ENCODE assay signal across 15 cellular contexts in the genomic region with DNA sequence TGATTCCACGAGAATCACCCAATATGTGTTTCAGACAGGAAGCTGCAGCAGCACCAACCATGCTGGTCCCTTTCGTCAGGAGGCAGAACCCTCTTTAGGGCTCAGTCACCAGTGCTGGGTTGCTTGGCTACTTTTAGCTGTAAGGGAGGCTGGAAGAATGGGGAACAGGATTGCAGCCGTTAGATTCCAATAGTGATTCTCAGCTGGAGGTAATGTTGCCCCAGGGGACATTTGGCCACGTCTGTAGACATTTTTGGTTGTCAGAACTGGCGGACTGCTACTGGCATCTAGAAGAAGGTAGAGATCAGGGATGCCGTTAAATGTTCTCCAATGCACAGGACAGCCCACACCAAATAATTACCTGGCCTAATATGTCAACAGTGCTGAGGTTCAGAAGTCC.
DNase-seq lines count a peak whose midpoint lies in the region; ATAC-seq, FAIRE-seq and TF ChIP-seq lines count a peak whose summit lies in the region.
"Had no signal": no experiment of that assay in that cellular context is flagged by ENCODE, and none has a peak within 500 bp of the region (broad histone marks: within the 10 kb centered on the region; RNA-seq: fewer than 3 reads in every experiment).

No MANE protein-coding gene starts in this region.

- H3K9me3 Mint-ChIP-seq in activated CD4-positive, alpha-beta T cell treated with anti-CD3 and anti-CD28 coated beads, Interleukin-2, amount 10 ng/mL, durations not matched to agents 24 days and 14 days = no peaks in the 10 kb centered on the region
- no peaks in the 10 kb centered on the region for H3K9me3 Mint-ChIP-seq in activated B cell treated with CpG ODN at 0.5 μM for 24 hours
- no peaks in the 10 kb centered on the region for H3K9me3 Mint-ChIP-seq in stimulated activated effector memory CD8-positive, alpha-beta T cell treated with anti-CD3 and anti-CD28 coated beads, Interleukin-12 subunit alpha, Interleukin-12 subunit beta, amount 100 ng/mL, for 72 hours
- H3K9me3 Mint-ChIP-seq: CD8-positive, alpha-beta T cell had no signal

- peak overlapping the region; percentile 30 for H3K27ac Mint-ChIP-seq in activated CD4-positive, alpha-beta T cell treated with anti-CD3 and anti-CD28 coated beads, Interleukin-2, amount 10 ng/mL, durations not matched to agents 24 days and 14 days
- H3K27ac Mint-ChIP-seq in activated B cell treated with CpG ODN at 0.5 μM for 24 hours = peak overlapping the region; percentile 4
- peak overlapping the region; percentile 48 for H3K27ac Mint-ChIP-seq in stimulated activated effector memory CD8-positive, alpha-beta T cell treated with anti-CD3 and anti-CD28 coated beads, Interleukin-12 subunit alpha, Interleukin-12 subunit beta, amount 100 ng/mL, for 72 hours
- H3K27ac Mint-ChIP-seq: CD8-positive, alpha-beta T cell had no signal

- H3K27ac ChIP-seq in coronary artery = no peak overlapping the region

- intact Hi-C loops in activated CD4-positive, alpha-beta T cell treated with anti-CD3 and anti-CD28 coated beads, Interleukin-2, amount 10 ng/mL, durations not matched to agents 24 days and 14 days (cut with micrococcal nuclease) = loop anchor here (1.0 kb wide), 1 partner anchor 10 kb away; no protein-coding TSS in a partner anchor
- intact Hi-C loops in activated B cell treated with CpG ODN at 0.5 μM for 24 hours (cut with micrococcal nuclease) = loop anchor here (2.0 kb wide), 1 partner anchor 13 kb away; no protein-coding TSS in a partner anchor

- POLR2A ChIA-PET in activated B cell treated with CpG ODN at 0.5 μM for 24 hours (lab: Charles Lee) = interaction anchor here (0.8 to 3.1 kb wide), 3 partner anchors 10 to 13 kb away, joined by 5 to 19 read pairs (median 17); no protein-coding TSS in a partner anchor

- peaks cover 26% of the 10 kb centered on the region for H3K4me1 Mint-ChIP-seq in activated CD4-positive, alpha-beta T cell treated with anti-CD3 and anti-CD28 coated beads, Interleukin-2, amount 10 ng/mL, durations not matched to agents 24 days and 14 days
- peaks cover 52% of the 10 kb centered on the region for H3K4me1 Mint-ChIP-seq in activated B cell treated with CpG ODN at 0.5 μM for 24 hours
- H3K4me1 Mint-ChIP-seq in stimulated activated effector memory CD8-positive, alpha-beta T cell treated with anti-CD3 and anti-CD28 coated beads, Interleukin-12 subunit alpha, Interleukin-12 subunit beta, amount 100 ng/mL, for 72 hours = peaks cover 27% of the 10 kb centered on the region

- ATAC-seq in activated B cell treated with CpG ODN at 0.5 μM for 24 hours (ENCODE audit: low read depth) (no peak), HG02678 (IDR thresholded peaks at IDR 0.05; ENCODE audit: unreplicated experiment) (no peak)
- ATAC-seq in stimulated activated effector memory CD8-positive, alpha-beta T cell treated with anti-CD3 and anti-CD28 coated beads, Interleukin-12 subunit alpha, Interleukin-12 subunit beta, amount 100 ng/mL, for 72 hours = no peak
- ATAC-seq: CD8-positive, alpha-beta T cell had no signal

- TF ChIP-seq CTCF in activated B cell treated with CpG ODN at 0.5 μM for 24 hours (IDR thresholded peaks at IDR 0.05) = no peak
- no peak for TF ChIP-seq CTCF in coronary artery (IDR thresholded peaks at IDR 0.05)

- H3K27me3 Mint-ChIP-seq in activated CD4-positive, alpha-beta T cell treated with anti-CD3 and anti-CD28 coated beads, Interleukin-2, amount 10 ng/mL, durations not matched to agents 24 days and 14 days = no peaks in the 10 kb centered on the region
- no peaks in the 10 kb centered on the region for H3K27me3 Mint-ChIP-seq in activated B cell treated with CpG ODN at 0.5 μM for 24 hours

- FAIRE-seq in GM12891 (lab: Jason Lieb, UNC) = peak; percentile 66
- FAIRE-seq: A204.1 had no signal

- no peak for TF ChIP-seq POLR2A in GM12891 (IDR thresholded peaks at IDR 0.05; ENCODE audit: low read depth, low read length)

- H3K4me3 ChIP-seq in coronary artery = no peak overlapping the region
- H3K4me3 ChIP-seq: HAP-1 had no signal

- CTCF ChIA-PET in activated B cell treated with CpG ODN at 0.5 μM for 24 hours (lab: Charles Lee) = interaction anchor here (1.0 kb wide), 1 partner anchor 17 kb away, joined by 3 read pairs; no protein-coding TSS in a partner anchor

- DNase-seq in activated CD4-positive, alpha-beta T cell treated with anti-CD3 and anti-CD28 coated beads, Interleukin-2, amount 10 ng/mL, durations not matched to agents 24 days and 14 days = no peak
- DNase-seq in activated CD4-positive, alpha-beta T cell treated with anti-CD3 and anti-CD28 coated beads for 4 hours = no peak
- DNase-seq in GM12891 (ENCODE audit: insufficient read length, low spot score) (no peak), activated B cell treated with CpG ODN at 0.5 μM for 24 hours (peak; percentile 13), coronary artery (ENCODE audit: low spot score) (no peak), GM19240 (ENCODE audit: insufficient read length, low spot score) (no peak)
- no peak for DNase-seq in stimulated activated effector memory CD8-positive, alpha-beta T cell treated with anti-CD3 and anti-CD28 coated beads, Interleukin-12 subunit alpha, Interleukin-12 subunit beta, amount 100 ng/mL, for 72 hours (ENCODE audit: low spot score in 2 of 2)
- DNase-seq: CD8-positive, alpha-beta T cell; NCI-H1436; NCI-H2029 treated with DMSO at 0.1 percent for 48 hours; NCI-H510A treated with DMSO at 0.1 percent for 48 hours; SHP77 treated with DMSO at 0.1 percent for 48 hours had no signal

- H3K36me3 Mint-ChIP-seq in activated CD4-positive, alpha-beta T cell treated with anti-CD3 and anti-CD28 coated beads, Interleukin-2, amount 10 ng/mL, durations not matched to agents 24 days and 14 days (ENCODE audit: low read depth) = peaks cover 13% of the 10 kb centered on the region
- H3K36me3 Mint-ChIP-seq in activated B cell treated with CpG ODN at 0.5 μM for 24 hours (ENCODE audit: low read depth) = peaks cover 50% of the 10 kb centered on the region
- H3K36me3 Mint-ChIP-seq in stimulated activated effector memory CD8-positive, alpha-beta T cell treated with anti-CD3 and anti-CD28 coated beads, Interleukin-12 subunit alpha, Interleukin-12 subunit beta, amount 100 ng/mL, for 72 hours = no peaks in the 10 kb centered on the region
- H3K36me3 Mint-ChIP-seq: CD8-positive, alpha-beta T cell had no signal

- no peak overlapping the region for H3K4me3 Mint-ChIP-seq in activated CD4-positive, alpha-beta T cell treated with anti-CD3 and anti-CD28 coated beads, Interleukin-2, amount 10 ng/mL, durations not matched to agents 24 days and 14 days
- no peak overlapping the region for H3K4me3 Mint-ChIP-seq in activated B cell treated with CpG ODN at 0.5 μM for 24 hours
- no peak overlapping the region for H3K4me3 Mint-ChIP-seq in stimulated activated effector memory CD8-positive, alpha-beta T cell treated with anti-CD3 and anti-CD28 coated beads, Interleukin-12 subunit alpha, Interleukin-12 subunit beta, amount 100 ng/mL, for 72 hours
- H3K4me3 Mint-ChIP-seq: CD8-positive, alpha-beta T cell had no signal

TF ChIP-seq in GM12891, 5 proteins besides CTCF, POLR2A, EP300 and RAD21:
- no peak for TF ChIP-seq TAF1 (IDR thresholded peaks at IDR 0.05; ENCODE audit: low read depth, low read length)
- no peak for TF ChIP-seq POU2F2 (IDR thresholded peaks at IDR 0.05; ENCODE audit: low read depth, low read length)
- no peak for TF ChIP-seq SPI1 (IDR thresholded peaks at IDR 0.05; ENCODE audit: low read depth, low read length)
- no peak for TF ChIP-seq POLR2AphosphoS5 (IDR thresholded peaks at IDR 0.05; ENCODE audit: low read depth, low read length)
- TF ChIP-seq PAX5 (IDR thresholded peaks at IDR 0.05; ENCODE audit: insufficient read depth, low read length, severe bottlenecking) = no peak
TF ChIP-seq in GM12891: peak in this region for 0.
